In the genomic region with DNA sequence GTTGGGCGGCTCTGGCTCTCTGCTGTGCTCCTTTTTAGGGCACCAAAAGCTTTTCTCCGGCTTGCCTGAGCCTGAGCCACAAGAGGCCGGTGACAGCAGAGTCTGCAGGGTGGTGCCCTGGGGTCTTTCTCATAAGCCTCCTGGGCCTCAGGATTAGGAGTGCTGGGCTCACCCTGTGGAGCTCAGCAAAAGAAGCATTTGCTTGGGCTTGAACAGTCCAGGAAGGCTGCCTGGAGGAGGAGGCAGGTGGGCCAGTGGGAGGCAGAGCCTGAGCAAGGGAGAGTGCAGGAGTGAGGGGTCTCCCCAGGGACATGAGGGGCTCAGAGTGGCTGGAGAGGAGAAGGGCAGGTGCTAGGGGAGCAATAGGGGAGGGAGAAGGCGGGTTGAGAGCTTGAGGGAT, we compare ENCODE assay signal across 2 cellular contexts.
TF ChIP-seq lines count a peak whose summit lies in the region.

No MANE protein-coding gene starts in this region.

TF ChIP-seq in A549, 52 proteins besides CTCF, POLR2A, EP300 and RAD21:
- TF ChIP-seq EHF (CRISPR knock-in tag; IDR thresholded peaks at IDR 0.05) (no peak), ZFP36 (IDR thresholded peaks at IDR 0.05; ENCODE audit: borderline replicate concordance, partially characterized antibody) (peak; percentile 88)

TF ChIP-seq in K562, 482 proteins besides CTCF, POLR2A, EP300 and RAD21:
- TF ChIP-seq, protein P1, sequence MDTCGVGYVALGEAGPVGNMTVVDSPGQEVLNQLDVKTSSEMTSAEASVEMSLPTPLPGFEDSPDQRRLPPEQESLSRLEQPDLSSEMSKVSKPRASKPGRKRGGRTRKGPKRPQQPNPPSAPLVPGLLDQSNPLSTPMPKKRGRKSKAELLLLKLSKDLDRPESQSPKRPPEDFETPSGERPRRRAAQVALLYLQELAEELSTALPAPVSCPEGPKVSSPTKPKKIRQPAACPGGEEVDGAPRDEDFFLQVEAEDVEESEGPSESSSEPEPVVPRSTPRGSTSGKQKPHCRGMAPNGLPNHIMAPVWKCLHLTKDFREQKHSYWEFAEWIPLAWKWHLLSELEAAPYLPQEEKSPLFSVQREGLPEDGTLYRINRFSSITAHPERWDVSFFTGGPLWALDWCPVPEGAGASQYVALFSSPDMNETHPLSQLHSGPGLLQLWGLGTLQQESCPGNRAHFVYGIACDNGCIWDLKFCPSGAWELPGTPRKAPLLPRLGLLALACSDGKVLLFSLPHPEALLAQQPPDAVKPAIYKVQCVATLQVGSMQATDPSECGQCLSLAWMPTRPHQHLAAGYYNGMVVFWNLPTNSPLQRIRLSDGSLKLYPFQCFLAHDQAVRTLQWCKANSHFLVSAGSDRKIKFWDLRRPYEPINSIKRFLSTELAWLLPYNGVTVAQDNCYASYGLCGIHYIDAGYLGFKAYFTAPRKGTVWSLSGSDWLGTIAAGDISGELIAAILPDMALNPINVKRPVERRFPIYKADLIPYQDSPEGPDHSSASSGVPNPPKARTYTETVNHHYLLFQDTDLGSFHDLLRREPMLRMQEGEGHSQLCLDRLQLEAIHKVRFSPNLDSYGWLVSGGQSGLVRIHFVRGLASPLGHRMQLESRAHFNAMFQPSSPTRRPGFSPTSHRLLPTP (IDR thresholded peaks at IDR 0.05; ENCODE audit: borderline replicate concordance, extremely low read depth, insufficient read length), result peak; percentile 49
- no peak for TF ChIP-seq CHCHD3 (CRISPR knock-in tag; IDR thresholded peaks at IDR 0.05)
- TF ChIP-seq RCOR1 (IDR thresholded peaks at IDR 0.05; ENCODE audit: borderline replicate concordance in 1 of 2, low read depth in 2 of 2, low read length in 2 of 2), result peak in 1 of 2 experiments; percentile 34; a peak in 1 of 4 replicates
- TF ChIP-seq ZNF197 (CRISPR knock-in tag; IDR thresholded peaks at IDR 0.05; ENCODE audit: low read depth), result no peak
- no peak for TF ChIP-seq MAFK (IDR thresholded peaks at IDR 0.05; ENCODE audit: low read length)
- peak; percentile 28; the same call in 1 of the 2 replicates for TF ChIP-seq SMARCA5 (IDR thresholded peaks at IDR 0.05)
- peak in 1 of 2 experiments; percentile 69; a peak in 2 of 4 replicates for TF ChIP-seq KDM1A (IDR thresholded peaks at IDR 0.05)
- TF ChIP-seq ZFP36 (IDR thresholded peaks at IDR 0.05; ENCODE audit: low read depth, low read length, partially characterized antibody), result peak; percentile 98
- peak; percentile 78 for TF ChIP-seq ZNF436 (CRISPR knock-in tag; IDR thresholded peaks at IDR 0.05)
- TF ChIP-seq BCOR (IDR thresholded peaks at IDR 0.05), result peak; percentile 89
